In the genomic region with DNA sequence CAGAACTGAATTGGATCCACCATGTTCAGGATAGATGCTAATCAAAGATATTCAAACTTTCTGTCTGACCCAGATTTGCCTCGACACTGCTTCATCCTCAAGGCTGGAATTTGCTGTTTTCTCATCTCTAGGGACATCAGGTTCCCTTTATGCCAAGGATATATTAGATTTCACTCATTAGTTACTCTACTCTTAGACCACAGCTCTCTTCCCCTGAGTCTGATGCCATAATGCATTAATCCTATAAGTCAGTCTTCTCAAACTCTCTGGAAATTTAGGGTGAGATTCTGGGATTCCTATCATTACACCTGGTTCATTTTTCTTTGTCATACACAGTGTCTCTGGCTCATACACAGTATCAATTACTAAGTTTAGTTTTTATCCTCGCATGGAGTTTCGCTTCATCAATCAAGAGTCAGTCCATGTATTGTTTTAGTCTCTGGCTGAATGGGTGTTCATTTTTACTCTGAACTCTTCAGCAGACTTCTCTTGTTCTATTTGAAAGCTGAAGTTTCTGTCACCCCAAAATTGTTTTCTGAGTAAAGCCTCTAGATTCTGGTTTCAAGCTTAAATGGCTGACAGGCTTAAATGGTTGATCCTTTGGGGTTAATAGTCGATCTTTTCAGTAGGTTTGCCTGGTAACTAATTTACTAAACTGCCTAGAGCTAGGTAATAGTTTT, we compare ENCODE assay signal across 13 cellular contexts. TPM values are rescaled to one million over a fixed set of nuclear protein-coding genes. Genes with fewer than 3 reads are reported as not detected.
A peak's percentile ranks its signal among the peaks of the same experiment; 100 is the strongest.
DNase-seq lines count a peak whose midpoint lies in the region; ATAC-seq and TF ChIP-seq lines count a peak whose summit lies in the region.
"Had no signal": no experiment of that assay in that cellular context is flagged by ENCODE, and none has a peak within 500 bp of the region (broad histone marks: within the 10 kb centered on the region; RNA-seq: fewer than 3 reads in every experiment).

No MANE protein-coding gene starts in this region.

- DNase-seq in gastrocnemius medialis = no peak
- no peak for DNase-seq in NCI-H345 (lab: John Stamatoyannopoulos, UW)
- DNase-seq in esophagus muscularis mucosa (ENCODE audit: extremely low spot score) = no peak
- no peak for DNase-seq in KBM-7
- no peak for DNase-seq in midbrain (lab: John Stamatoyannopoulos, UW)
- DNase-seq: CD4-positive, alpha-beta memory T cell; effector CD8-positive, alpha-beta T cell; Kasumi-1; NCI-H226 had no signal

- H3K4me3 ChIP-seq in endocrine pancreas (ENCODE audit: control insufficient read depth, insufficient read depth, low read length) (peak overlapping the region; percentile 35), gastrocnemius medialis (no peak overlapping the region), esophagus muscularis mucosa (no peak overlapping the region)
- H3K4me3 ChIP-seq: skin epidermis had no signal

- no peak overlapping the region for H3K9ac ChIP-seq in endocrine pancreas (ENCODE audit: control insufficient read depth, insufficient read depth, low read length)

- ATAC-seq in GM18868 (IDR thresholded peaks at IDR 0.05; ENCODE audit: unreplicated experiment) (peak; percentile 59), HG02798 (IDR thresholded peaks at IDR 0.05; ENCODE audit: poor library complexity, unreplicated experiment) (peak; percentile 53), gastrocnemius medialis (peak; percentile 14 to 70)

- TF ChIP-seq CTCF in gastrocnemius medialis (IDR thresholded peaks at IDR 0.05 in 4 of 5, conservative IDR thresholded peaks at IDR 0.05 in 1 of 5) (no peak), esophagus muscularis mucosa (IDR thresholded peaks at IDR 0.05) (no peak)

- no peaks in the 10 kb centered on the region for H3K9me3 ChIP-seq in endocrine pancreas (ENCODE audit: control insufficient read depth, low read length)
- H3K9me3 ChIP-seq in gastrocnemius medialis = no peaks in the 10 kb centered on the region
- H3K9me3 ChIP-seq in esophagus muscularis mucosa = no peaks in the 10 kb centered on the region

- H3K27me3 ChIP-seq in endocrine pancreas (ENCODE audit: control insufficient read depth, insufficient read depth, low read length) = no peaks in the 10 kb centered on the region
- H3K27me3 ChIP-seq in gastrocnemius medialis = no peaks in the 10 kb centered on the region
- H3K27me3 ChIP-seq in esophagus muscularis mucosa = no peaks in the 10 kb centered on the region

- H3K4me1 ChIP-seq in endocrine pancreas (ENCODE audit: control insufficient read depth, insufficient read depth, low read length) = peaks cover 49% of the 10 kb centered on the region
- peaks cover 50 to 76% of the 10 kb centered on the region in 2 donors for H3K4me1 ChIP-seq in gastrocnemius medialis
- peaks cover 10 to 41% (median 30%) of the 10 kb centered on the region in 4 donors for H3K4me1 ChIP-seq in esophagus muscularis mucosa

- H3K36me3 ChIP-seq in endocrine pancreas (ENCODE audit: control insufficient read depth, insufficient read depth, low read length) = no peaks in the 10 kb centered on the region
- no peaks in the 10 kb centered on the region for H3K36me3 ChIP-seq in gastrocnemius medialis
- H3K36me3 ChIP-seq in esophagus muscularis mucosa = no peaks in the 10 kb centered on the region

- intact Hi-C loops in gastrocnemius medialis (cut with DNase I; ENCODE audit: low total_unique reads) = no loop called here
- intact Hi-C loops in esophagus muscularis mucosa (cut with DNase I) = no loop called here

- TF ChIP-seq POLR2A in gastrocnemius medialis (IDR thresholded peaks at IDR 0.05) (no peak), esophagus muscularis mucosa (IDR thresholded peaks at IDR 0.05; ENCODE audit: low read depth) (no peak)

- H3K27ac ChIP-seq in gastrocnemius medialis (peak overlapping the region; percentile 49 to 79 (median 62)), esophagus muscularis mucosa (replicated peaks in 1 of 4) (no peak overlapping the region)
- H3K27ac ChIP-seq: skin epidermis had no signal

- 85% methylated on average over 4 of the region's 4 CpGs for WGBS in esophagus muscularis mucosa

- no peak for TF ChIP-seq EP300 in esophagus muscularis mucosa (IDR thresholded peaks at IDR 0.05)

- in situ Hi-C loops in gastrocnemius medialis (cut with MboI; ENCODE audit: low sequenced_read_pairs in 4 of 4) = loop anchor here in 2 of 4 donors (25.0 kb wide), 3 partner anchors 215 to 1560 kb away; a partner anchor contains a TSS
- in situ Hi-C loops in KBM-7 (cut with MboI; ENCODE audit: low pct_unique_long_range_greater_than_20kb, low sequenced_read_pairs) = no loop called here

RNA-seq across cellular contexts. Expression of a gene that starts 9.3 kb away (rescaled TPM):
- total RNA-seq in gastrocnemius medialis (100 to 1,000 TPM; 365 to 466 (median 389) TPM), esophagus muscularis mucosa (100 to 1,000 TPM in 2 of 4 donors, 10 to 100 TPM in 2; 80.4 to 110 (median 93.9) TPM)

RNA-seq across cellular contexts. Expression of a gene that starts 9.7 kb away (rescaled TPM):
- total RNA-seq in gastrocnemius medialis (100 to 1,000 TPM in 2 of 4 donors, 10 to 100 TPM in 2; 88.2 to 140 (median 100.0) TPM), esophagus muscularis mucosa (10 to 100 TPM; 41.6 to 70.3 (median 52.5) TPM)

RNA-seq across cellular contexts. Expression of a gene that starts 13.3 kb away (rescaled TPM):
- total RNA-seq in gastrocnemius medialis (1 to 10 TPM in 1 of 4 donors, under 1 TPM in 1, not detected in 2; 0.07 to 1.2 TPM), esophagus muscularis mucosa (under 1 TPM; under 0.01 to 0.29 (median 0.21) TPM)

Comparison
In these comparisons a context has a peak if more than half of its experiments do, and no peak if none do; other contexts are left out.
1. H3K27ac ChIP-seq: peak in gastrocnemius medialis (4 of 4); none in esophagus muscularis mucosa (0 of 4).
2. Peak in every context shown above with its lines, with median percentiles within 50 percentile points of each other: ATAC-seq.